In the genomic region with DNA sequence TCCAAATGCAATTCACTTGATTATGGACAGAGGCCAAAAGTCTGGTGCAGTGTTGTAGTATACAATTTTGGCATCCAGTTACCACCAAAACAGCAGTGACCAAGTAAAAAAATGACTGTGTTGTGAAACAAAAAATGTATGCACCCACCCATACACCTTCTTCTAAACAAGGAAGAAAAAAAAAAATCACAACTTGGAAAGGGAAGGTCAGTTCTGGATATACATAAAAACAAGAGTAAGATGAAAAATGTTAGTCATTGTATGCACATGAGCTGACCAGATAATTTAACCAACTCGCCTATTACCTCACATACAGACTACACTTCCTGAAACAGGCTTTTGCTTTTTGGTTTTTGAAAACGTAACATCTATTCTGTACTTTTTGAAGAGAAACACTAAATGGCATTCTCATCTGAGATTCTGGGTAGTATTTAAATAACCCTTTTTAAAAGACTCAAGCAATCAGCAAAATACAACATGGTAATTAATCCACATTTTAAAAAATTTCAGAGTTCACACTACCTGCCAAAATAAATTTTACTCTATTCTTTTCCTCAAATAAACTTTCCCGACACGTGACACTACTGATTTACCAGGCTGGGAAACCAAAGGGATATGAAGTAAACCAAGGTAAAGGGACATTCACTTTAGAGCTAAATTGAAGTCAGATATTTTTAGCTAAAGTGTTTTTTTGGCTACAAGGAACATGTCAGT, we compare ENCODE assay signal across 1 cellular context.
TF ChIP-seq lines count a peak whose summit lies in the region.

No MANE protein-coding gene starts in this region.

TF ChIP-seq in K562, 482 proteins besides CTCF, POLR2A, EP300 and RAD21 (continued from another document and continues in another):
- TF ChIP-seq ERF (CRISPR knock-in tag; IDR thresholded peaks at IDR 0.05) (no peak), NCOA4 (IDR thresholded peaks at IDR 0.05; ENCODE audit: partially characterized antibody) (no peak), ZNF696 (CRISPR knock-in tag; conservative IDR thresholded peaks at IDR 0.05) (no peak), MTA1 (IDR thresholded peaks at IDR 0.05; ENCODE audit: borderline replicate concordance) (no peak), GTF2B (IDR thresholded peaks at IDR 0.05; ENCODE audit: extremely low read depth, insufficient read length) (no peak), HOXB6 (CRISPR knock-in tag; IDR thresholded peaks at IDR 0.05; ENCODE audit: borderline replicate concordance) (no peak), CREB1 (IDR thresholded peaks at IDR 0.05) (no peak), CREB1 (CRISPR knock-in tag; IDR thresholded peaks at IDR 0.05) (no peak), BCOR (IDR thresholded peaks at IDR 0.05) (no peak), C11orf30 (IDR thresholded peaks at IDR 0.05; ENCODE audit: low read depth) (0 out of 2 replicates have a peak, but pooled peaks have one; percentile 9), ZNF316 (IDR thresholded peaks at IDR 0.05) (peak; percentile 32; the same call in 1 of the 2 replicates), LEF1 (IDR thresholded peaks at IDR 0.05) (no peak), RBM22 (IDR thresholded peaks at IDR 0.05; ENCODE audit: low read depth, low read length, poor library complexity, severe bottlenecking) (no peak), ZNF586 (CRISPR knock-in tag; conservative IDR thresholded peaks at IDR 0.05) (no peak), ZNF561 (CRISPR knock-in tag; conservative IDR thresholded peaks at IDR 0.05) (no peak), MCM3 (IDR thresholded peaks at IDR 0.05) (no peak), SREBF2 (CRISPR knock-in tag; IDR thresholded peaks at IDR 0.05) (no peak), HIVEP1 (CRISPR knock-in tag; IDR thresholded peaks at IDR 0.05) (no peak), CUX1 (CRISPR knock-in tag; IDR thresholded peaks at IDR 0.05) (no peak), NBN (IDR thresholded peaks at IDR 0.05; ENCODE audit: low read depth) (no peak), MAZ (CRISPR knock-in tag; conservative IDR thresholded peaks at IDR 0.05 in 1 of 2, IDR thresholded peaks at IDR 0.05 in 1 of 2) (no peak), FOXK2 (conservative IDR thresholded peaks at IDR 0.05 in 1 of 2, IDR thresholded peaks at IDR 0.05 in 1 of 2; ENCODE audit: low read depth in 2 of 2) (no peak), HDAC3 (IDR thresholded peaks at IDR 0.05; ENCODE audit: borderline replicate concordance, partially characterized antibody) (no peak), MAFF (IDR thresholded peaks at IDR 0.05; ENCODE audit: low read length) (no peak), ZBTB40 (IDR thresholded peaks at IDR 0.05) (no peak), ZBTB40 (CRISPR knock-in tag; IDR thresholded peaks at IDR 0.05) (no peak), CEBPB (tag; IDR thresholded peaks at IDR 0.05) (peak; percentile 24; the same call in 1 of the 2 replicates), NR2C2 (CRISPR knock-in tag; IDR thresholded peaks at IDR 0.05) (no peak), NR2C2 (tag; IDR thresholded peaks at IDR 0.05) (no peak)
- TF ChIP-seq, protein P1, sequence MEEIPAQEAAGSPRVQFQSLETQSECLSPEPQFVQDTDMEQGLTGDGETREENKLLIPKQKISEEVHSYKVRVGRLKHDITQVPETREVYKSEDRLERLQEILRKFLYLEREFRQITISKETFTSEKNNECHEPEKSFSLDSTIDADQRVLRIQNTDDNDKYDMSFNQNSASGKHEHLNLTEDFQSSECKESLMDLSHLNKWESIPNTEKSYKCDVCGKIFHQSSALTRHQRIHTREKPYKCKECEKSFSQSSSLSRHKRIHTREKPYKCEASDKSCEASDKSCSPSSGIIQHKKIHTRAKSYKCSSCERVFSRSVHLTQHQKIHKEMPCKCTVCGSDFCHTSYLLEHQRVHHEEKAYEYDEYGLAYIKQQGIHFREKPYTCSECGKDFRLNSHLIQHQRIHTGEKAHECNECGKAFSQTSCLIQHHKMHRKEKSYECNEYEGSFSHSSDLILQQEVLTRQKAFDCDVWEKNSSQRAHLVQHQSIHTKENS (CRISPR knock-in tag; IDR thresholded peaks at IDR 0.05), result no peak
- TF ChIP-seq, protein P2, sequence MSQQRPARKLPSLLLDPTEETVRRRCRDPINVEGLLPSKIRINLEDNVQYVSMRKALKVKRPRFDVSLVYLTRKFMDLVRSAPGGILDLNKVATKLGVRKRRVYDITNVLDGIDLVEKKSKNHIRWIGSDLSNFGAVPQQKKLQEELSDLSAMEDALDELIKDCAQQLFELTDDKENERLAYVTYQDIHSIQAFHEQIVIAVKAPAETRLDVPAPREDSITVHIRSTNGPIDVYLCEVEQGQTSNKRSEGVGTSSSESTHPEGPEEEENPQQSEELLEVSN (IDR thresholded peaks at IDR 0.05; ENCODE audit: borderline replicate concordance in 1 of 2, extremely low read depth in 1 of 2, insufficient read depth in 1 of 2, insufficient read length in 1 of 2, low read depth in 1 of 2, low read length in 1 of 2, poor library complexity in 1 of 2, severe bottlenecking in 1 of 2), result no peak
- TF ChIP-seq, protein P3, sequence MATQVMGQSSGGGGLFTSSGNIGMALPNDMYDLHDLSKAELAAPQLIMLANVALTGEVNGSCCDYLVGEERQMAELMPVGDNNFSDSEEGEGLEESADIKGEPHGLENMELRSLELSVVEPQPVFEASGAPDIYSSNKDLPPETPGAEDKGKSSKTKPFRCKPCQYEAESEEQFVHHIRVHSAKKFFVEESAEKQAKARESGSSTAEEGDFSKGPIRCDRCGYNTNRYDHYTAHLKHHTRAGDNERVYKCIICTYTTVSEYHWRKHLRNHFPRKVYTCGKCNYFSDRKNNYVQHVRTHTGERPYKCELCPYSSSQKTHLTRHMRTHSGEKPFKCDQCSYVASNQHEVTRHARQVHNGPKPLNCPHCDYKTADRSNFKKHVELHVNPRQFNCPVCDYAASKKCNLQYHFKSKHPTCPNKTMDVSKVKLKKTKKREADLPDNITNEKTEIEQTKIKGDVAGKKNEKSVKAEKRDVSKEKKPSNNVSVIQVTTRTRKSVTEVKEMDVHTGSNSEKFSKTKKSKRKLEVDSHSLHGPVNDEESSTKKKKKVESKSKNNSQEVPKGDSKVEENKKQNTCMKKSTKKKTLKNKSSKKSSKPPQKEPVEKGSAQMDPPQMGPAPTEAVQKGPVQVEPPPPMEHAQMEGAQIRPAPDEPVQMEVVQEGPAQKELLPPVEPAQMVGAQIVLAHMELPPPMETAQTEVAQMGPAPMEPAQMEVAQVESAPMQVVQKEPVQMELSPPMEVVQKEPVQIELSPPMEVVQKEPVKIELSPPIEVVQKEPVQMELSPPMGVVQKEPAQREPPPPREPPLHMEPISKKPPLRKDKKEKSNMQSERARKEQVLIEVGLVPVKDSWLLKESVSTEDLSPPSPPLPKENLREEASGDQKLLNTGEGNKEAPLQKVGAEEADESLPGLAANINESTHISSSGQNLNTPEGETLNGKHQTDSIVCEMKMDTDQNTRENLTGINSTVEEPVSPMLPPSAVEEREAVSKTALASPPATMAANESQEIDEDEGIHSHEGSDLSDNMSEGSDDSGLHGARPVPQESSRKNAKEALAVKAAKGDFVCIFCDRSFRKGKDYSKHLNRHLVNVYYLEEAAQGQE (CRISPR knock-in tag; IDR thresholded peaks at IDR 0.05; ENCODE audit: low read depth), result no peak
